In the genomic region with DNA sequence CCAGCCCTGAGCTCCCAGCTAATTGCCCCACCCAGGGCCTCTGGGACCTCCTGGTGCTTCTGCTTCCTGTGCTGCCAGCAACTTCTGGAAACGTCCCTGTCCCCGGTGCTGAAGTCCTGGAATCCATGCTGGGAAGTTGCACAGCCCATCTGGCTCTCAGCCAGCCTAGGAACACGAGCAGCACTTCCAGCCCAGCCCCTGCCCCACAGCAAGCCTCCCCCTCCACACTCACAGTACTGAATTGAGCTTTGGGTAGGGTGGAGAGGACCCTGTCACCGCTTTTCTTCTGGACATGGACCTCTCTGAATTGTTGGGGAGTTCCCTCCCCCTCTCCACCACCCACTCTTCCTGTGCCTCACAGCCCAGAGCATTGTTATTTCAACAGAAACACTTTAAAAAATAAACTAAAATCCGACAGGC, we compare ENCODE assay signal across 1 cellular context.
TF ChIP-seq lines count a peak whose summit lies in the region.

No MANE protein-coding gene starts in this region.

TF ChIP-seq in HepG2, 621 proteins besides CTCF, POLR2A, EP300 and RAD21 (continues in another document):
- TF ChIP-seq ETV6 (CRISPR knock-in tag; conservative IDR thresholded peaks at IDR 0.05) (0 out of 2 replicates have a peak, but pooled peaks have one; percentile 52), MIXL1 (CRISPR knock-in tag; IDR thresholded peaks at IDR 0.05) (peak; percentile 59; the same call in 1 of the 2 replicates), ELF1 (CRISPR knock-in tag; IDR thresholded peaks at IDR 0.05) (0 out of 2 replicates have a peak, but pooled peaks have one; percentile 17), ZNF792 (CRISPR knock-in tag; IDR thresholded peaks at IDR 0.05) (peak; percentile 46; the same call in 1 of the 2 replicates), KLF6 (CRISPR knock-in tag; IDR thresholded peaks at IDR 0.05) (peak; percentile 71; the same call in 1 of the 2 replicates), HMG20B (CRISPR knock-in tag; conservative IDR thresholded peaks at IDR 0.05) (0 out of 2 replicates have a peak, but pooled peaks have one; percentile 24), KLF11 (CRISPR knock-in tag; IDR thresholded peaks at IDR 0.05) (0 out of 2 replicates have a peak, but pooled peaks have one; percentile 44), HOMEZ (CRISPR knock-in tag; IDR thresholded peaks at IDR 0.05; ENCODE audit: low read depth) (0 out of 2 replicates have a peak, but pooled peaks have one; percentile 36), RARA (CRISPR knock-in tag; IDR thresholded peaks at IDR 0.05) (peak; percentile 40; the same call in 1 of the 2 replicates), SIX4 (CRISPR knock-in tag; IDR thresholded peaks at IDR 0.05) (0 out of 2 replicates have a peak, but pooled peaks have one; percentile 15), ZNF563 (CRISPR knock-in tag; IDR thresholded peaks at IDR 0.05) (peak; percentile 50; the same call in 1 of the 2 replicates), ZBTB26 (CRISPR knock-in tag; IDR thresholded peaks at IDR 0.05; ENCODE audit: borderline replicate concordance) (peak; percentile 80), GABPB1 (CRISPR knock-in tag; IDR thresholded peaks at IDR 0.05) (peak; percentile 31; the same call in 1 of the 2 replicates), ZNF232 (CRISPR knock-in tag; IDR thresholded peaks at IDR 0.05; ENCODE audit: borderline replicate concordance) (0 out of 2 replicates have a peak, but pooled peaks have one; percentile 35), ZNF790 (CRISPR knock-in tag; IDR thresholded peaks at IDR 0.05; ENCODE audit: borderline replicate concordance) (0 out of 2 replicates have a peak, but pooled peaks have one; percentile 45), WIZ (CRISPR knock-in tag; IDR thresholded peaks at IDR 0.05) (peak; percentile 83), ZNF800 (CRISPR knock-in tag; IDR thresholded peaks at IDR 0.05) (peak; percentile 41; the same call in 1 of the 2 replicates), KLF16 (CRISPR knock-in tag; IDR thresholded peaks at IDR 0.05) (peak in 1 of 2 experiments; percentile 62; a peak in 2 of 4 replicates), MXD3 (CRISPR knock-in tag; IDR thresholded peaks at IDR 0.05) (peak; percentile 71; the same call in 1 of the 2 replicates), EHMT2 (IDR thresholded peaks at IDR 0.05; ENCODE audit: borderline replicate concordance, low read depth, low read length) (peak; percentile 67; the same call in 1 of the 2 replicates), SAP130 (CRISPR knock-in tag; IDR thresholded peaks at IDR 0.05; ENCODE audit: low read depth) (peak; percentile 81), ZNF3 (CRISPR knock-in tag; IDR thresholded peaks at IDR 0.05) (0 out of 2 replicates have a peak, but pooled peaks have one; percentile 38), SALL1 (CRISPR knock-in tag; IDR thresholded peaks at IDR 0.05) (peak; percentile 80), BATF2 (CRISPR knock-in tag; IDR thresholded peaks at IDR 0.05) (0 out of 2 replicates have a peak, but pooled peaks have one; percentile 46), REL (CRISPR knock-in tag; conservative IDR thresholded peaks at IDR 0.05) (0 out of 2 replicates have a peak, but pooled peaks have one; percentile 38)
- TF ChIP-seq, protein P1, sequence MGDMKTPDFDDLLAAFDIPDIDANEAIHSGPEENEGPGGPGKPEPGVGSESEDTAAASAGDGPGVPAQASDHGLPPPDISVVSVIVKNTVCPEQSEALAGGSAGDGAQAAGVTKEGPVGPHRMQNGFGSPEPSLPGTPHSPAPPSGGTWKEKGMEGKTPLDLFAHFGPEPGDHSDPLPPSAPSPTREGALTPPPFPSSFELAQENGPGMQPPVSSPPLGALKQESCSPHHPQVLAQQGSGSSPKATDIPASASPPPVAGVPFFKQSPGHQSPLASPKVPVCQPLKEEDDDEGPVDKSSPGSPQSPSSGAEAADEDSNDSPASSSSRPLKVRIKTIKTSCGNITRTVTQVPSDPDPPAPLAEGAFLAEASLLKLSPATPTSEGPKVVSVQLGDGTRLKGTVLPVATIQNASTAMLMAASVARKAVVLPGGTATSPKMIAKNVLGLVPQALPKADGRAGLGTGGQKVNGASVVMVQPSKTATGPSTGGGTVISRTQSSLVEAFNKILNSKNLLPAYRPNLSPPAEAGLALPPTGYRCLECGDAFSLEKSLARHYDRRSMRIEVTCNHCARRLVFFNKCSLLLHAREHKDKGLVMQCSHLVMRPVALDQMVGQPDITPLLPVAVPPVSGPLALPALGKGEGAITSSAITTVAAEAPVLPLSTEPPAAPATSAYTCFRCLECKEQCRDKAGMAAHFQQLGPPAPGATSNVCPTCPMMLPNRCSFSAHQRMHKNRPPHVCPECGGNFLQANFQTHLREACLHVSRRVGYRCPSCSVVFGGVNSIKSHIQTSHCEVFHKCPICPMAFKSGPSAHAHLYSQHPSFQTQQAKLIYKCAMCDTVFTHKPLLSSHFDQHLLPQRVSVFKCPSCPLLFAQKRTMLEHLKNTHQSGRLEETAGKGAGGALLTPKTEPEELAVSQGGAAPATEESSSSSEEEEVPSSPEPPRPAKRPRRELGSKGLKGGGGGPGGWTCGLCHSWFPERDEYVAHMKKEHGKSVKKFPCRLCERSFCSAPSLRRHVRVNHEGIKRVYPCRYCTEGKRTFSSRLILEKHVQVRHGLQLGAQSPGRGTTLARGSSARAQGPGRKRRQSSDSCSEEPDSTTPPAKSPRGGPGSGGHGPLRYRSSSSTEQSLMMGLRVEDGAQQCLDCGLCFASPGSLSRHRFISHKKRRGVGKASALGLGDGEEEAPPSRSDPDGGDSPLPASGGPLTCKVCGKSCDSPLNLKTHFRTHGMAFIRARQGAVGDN (CRISPR knock-in tag; IDR thresholded peaks at IDR 0.05), result peak; percentile 34
- TF ChIP-seq, protein P2, sequence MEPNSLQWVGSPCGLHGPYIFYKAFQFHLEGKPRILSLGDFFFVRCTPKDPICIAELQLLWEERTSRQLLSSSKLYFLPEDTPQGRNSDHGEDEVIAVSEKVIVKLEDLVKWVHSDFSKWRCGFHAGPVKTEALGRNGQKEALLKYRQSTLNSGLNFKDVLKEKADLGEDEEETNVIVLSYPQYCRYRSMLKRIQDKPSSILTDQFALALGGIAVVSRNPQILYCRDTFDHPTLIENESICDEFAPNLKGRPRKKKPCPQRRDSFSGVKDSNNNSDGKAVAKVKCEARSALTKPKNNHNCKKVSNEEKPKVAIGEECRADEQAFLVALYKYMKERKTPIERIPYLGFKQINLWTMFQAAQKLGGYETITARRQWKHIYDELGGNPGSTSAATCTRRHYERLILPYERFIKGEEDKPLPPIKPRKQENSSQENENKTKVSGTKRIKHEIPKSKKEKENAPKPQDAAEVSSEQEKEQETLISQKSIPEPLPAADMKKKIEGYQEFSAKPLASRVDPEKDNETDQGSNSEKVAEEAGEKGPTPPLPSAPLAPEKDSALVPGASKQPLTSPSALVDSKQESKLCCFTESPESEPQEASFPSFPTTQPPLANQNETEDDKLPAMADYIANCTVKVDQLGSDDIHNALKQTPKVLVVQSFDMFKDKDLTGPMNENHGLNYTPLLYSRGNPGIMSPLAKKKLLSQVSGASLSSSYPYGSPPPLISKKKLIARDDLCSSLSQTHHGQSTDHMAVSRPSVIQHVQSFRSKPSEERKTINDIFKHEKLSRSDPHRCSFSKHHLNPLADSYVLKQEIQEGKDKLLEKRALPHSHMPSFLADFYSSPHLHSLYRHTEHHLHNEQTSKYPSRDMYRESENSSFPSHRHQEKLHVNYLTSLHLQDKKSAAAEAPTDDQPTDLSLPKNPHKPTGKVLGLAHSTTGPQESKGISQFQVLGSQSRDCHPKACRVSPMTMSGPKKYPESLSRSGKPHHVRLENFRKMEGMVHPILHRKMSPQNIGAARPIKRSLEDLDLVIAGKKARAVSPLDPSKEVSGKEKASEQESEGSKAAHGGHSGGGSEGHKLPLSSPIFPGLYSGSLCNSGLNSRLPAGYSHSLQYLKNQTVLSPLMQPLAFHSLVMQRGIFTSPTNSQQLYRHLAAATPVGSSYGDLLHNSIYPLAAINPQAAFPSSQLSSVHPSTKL (CRISPR knock-in tag; IDR thresholded peaks at IDR 0.05), result peak; percentile 42; the same call in 1 of the 2 replicates
- TF ChIP-seq, protein P3, sequence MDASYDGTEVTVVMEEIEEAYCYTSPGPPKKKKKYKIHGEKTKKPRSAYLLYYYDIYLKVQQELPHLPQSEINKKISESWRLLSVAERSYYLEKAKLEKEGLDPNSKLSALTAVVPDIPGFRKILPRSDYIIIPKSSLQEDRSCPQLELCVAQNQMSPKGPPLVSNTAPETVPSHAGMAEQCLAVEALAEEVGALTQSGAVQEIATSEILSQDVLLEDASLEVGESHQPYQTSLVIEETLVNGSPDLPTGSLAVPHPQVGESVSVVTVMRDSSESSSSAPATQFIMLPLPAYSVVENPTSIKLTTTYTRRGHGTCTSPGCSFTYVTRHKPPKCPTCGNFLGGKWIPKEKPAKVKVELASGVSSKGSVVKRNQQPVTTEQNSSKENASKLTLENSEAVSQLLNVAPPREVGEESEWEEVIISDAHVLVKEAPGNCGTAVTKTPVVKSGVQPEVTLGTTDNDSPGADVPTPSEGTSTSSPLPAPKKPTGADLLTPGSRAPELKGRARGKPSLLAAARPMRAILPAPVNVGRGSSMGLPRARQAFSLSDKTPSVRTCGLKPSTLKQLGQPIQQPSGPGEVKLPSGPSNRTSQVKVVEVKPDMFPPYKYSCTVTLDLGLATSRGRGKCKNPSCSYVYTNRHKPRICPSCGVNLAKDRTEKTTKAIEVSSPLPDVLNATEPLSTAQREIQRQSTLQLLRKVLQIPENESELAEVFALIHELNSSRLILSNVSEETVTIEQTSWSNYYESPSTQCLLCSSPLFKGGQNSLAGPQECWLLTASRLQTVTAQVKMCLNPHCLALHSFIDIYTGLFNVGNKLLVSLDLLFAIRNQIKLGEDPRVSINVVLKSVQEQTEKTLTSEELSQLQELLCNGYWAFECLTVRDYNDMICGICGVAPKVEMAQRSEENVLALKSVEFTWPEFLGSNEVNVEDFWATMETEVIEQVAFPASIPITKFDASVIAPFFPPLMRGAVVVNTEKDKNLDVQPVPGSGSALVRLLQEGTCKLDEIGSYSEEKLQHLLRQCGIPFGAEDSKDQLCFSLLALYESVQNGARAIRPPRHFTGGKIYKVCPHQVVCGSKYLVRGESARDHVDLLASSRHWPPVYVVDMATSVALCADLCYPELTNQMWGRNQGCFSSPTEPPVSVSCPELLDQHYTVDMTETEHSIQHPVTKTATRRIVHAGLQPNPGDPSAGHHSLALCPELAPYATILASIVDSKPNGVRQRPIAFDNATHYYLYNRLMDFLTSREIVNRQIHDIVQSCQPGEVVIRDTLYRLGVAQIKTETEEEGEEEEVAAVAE (CRISPR knock-in tag; IDR thresholded peaks at IDR 0.05; ENCODE audit: borderline replicate concordance), result peak; percentile 74
- TF ChIP-seq, protein P4, sequence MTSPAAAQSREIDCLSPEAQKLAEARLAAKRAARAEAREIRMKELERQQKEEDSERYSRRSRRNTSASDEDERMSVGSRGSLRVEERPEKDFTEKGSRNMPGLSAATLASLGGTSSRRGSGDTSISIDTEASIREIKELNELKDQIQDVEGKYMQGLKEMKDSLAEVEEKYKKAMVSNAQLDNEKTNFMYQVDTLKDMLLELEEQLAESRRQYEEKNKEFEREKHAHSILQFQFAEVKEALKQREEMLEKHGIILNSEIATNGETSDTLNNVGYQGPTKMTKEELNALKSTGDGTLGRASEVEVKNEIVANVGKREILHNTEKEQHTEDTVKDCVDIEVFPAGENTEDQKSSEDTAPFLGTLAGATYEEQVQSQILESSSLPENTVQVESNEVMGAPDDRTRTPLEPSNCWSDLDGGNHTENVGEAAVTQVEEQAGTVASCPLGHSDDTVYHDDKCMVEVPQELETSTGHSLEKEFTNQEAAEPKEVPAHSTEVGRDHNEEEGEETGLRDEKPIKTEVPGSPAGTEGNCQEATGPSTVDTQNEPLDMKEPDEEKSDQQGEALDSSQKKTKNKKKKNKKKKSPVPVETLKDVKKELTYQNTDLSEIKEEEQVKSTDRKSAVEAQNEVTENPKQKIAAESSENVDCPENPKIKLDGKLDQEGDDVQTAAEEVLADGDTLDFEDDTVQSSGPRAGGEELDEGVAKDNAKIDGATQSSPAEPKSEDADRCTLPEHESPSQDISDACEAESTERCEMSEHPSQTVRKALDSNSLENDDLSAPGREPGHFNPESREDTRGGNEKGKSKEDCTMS (CRISPR knock-in tag; conservative IDR thresholded peaks at IDR 0.05), result 0 out of 2 replicates have a peak, but pooled peaks have one; percentile 49
